In genomic region chr12:45725631-45726593, GRCh38 we compare ENCODE assay signal across 8 cellular contexts. TPM values are rescaled to one million over a fixed set of nuclear protein-coding genes. Genes with fewer than 3 reads are reported as not detected.
DNase-seq lines count a peak whose midpoint lies in the region; ATAC-seq and TF ChIP-seq lines count a peak whose summit lies in the region.

No MANE protein-coding gene starts in this region.

- TF ChIP-seq CTCF in AG09319 (IDR thresholded peaks at IDR 0.05; ENCODE audit: low read depth, low read length) (peak; percentile 73), GM12801 (IDR thresholded peaks at IDR 0.05; ENCODE audit: extremely low read depth, insufficient read length) (peak; percentile 74), esophagus muscularis mucosa (IDR thresholded peaks at IDR 0.05) (peak; percentile 62 to 79 (median 63)), nephron (IDR thresholded peaks at IDR 0.05; ENCODE audit: unreplicated experiment in 3 of 3) (peak; percentile 62 to 73 (median 69))

- H3K27ac ChIP-seq in esophagus muscularis mucosa (replicated peaks in 1 of 4) = peak overlapping the region; percentile 98 to 100 (median 99)

- H3K27me3 Mint-ChIP-seq in nephron (ENCODE audit: low read depth) = no peaks in the 10 kb centered on the region

- peak overlapping the region; percentile 99 to 100 (median 99) for H3K4me3 Mint-ChIP-seq in nephron

- TF ChIP-seq POLR2A in esophagus muscularis mucosa (IDR thresholded peaks at IDR 0.05; ENCODE audit: low read depth) = no peak

- peak overlapping the region; percentile 95 to 97 (median 97) for H3K27ac Mint-ChIP-seq in nephron

- 4% methylated on average over 12 of the region's 12 CpGs for WGBS in esophagus muscularis mucosa

- H3K4me1 ChIP-seq in esophagus muscularis mucosa = peaks cover 15 to 49% (median 43%) of the 10 kb centered on the region in 4 donors

- H3K9me3 Mint-ChIP-seq in nephron = no peaks in the 10 kb centered on the region

- H3K4me3 ChIP-seq in esophagus muscularis mucosa = peak overlapping the region; percentile 83 to 88 (median 87)

- no peaks in the 10 kb centered on the region for H3K36me3 ChIP-seq in esophagus muscularis mucosa

- DNase-seq in AG09319 (ENCODE audit: extremely low read depth, low read depth) (no peak), NCI-H146 (lab: John Stamatoyannopoulos, UW) (peak; percentile 28), UCSD-AML1 (lab: John Stamatoyannopoulos, UW; ENCODE audit: unreplicated experiment) (peak; percentile 14), esophagus muscularis mucosa (ENCODE audit: extremely low spot score) (no peak)

- peaks cover 28% of the 10 kb centered on the region for H3K4me1 Mint-ChIP-seq in nephron

- no peaks in the 10 kb centered on the region for H3K27me3 ChIP-seq in esophagus muscularis mucosa

- ATAC-seq in HG03521 (IDR thresholded peaks at IDR 0.05; ENCODE audit: unreplicated experiment) = no peak
- no peak for ATAC-seq in HG02884 (IDR thresholded peaks at IDR 0.05; ENCODE audit: unreplicated experiment)

- H3K36me3 Mint-ChIP-seq in nephron (ENCODE audit: low read depth) = peaks cover 5% of the 10 kb centered on the region

- intact Hi-C loops in esophagus muscularis mucosa (cut with DNase I) = loop anchor here (10.0 kb wide), 1 partner anchor 511 kb away; the partner anchor contains the start of gene ANO6

- no peaks in the 10 kb centered on the region for H3K9me3 ChIP-seq in esophagus muscularis mucosa

- no peak for TF ChIP-seq EP300 in esophagus muscularis mucosa (IDR thresholded peaks at IDR 0.05)

RNA-seq across cellular contexts. Expression of gene ARID2, which starts 3.6 kb away (rescaled TPM):
- 10 to 100 TPM; 24.0 to 45.3 (median 33.0) TPM for total RNA-seq in esophagus muscularis mucosa

Comparison
In these comparisons a context has a peak if more than half of its experiments do, and no peak if none do; other contexts are left out.
1. DNase-seq: peak in NCI-H146 (single experiment) and UCSD-AML1 (single experiment); none in AG09319 (single experiment) and esophagus muscularis mucosa (single experiment).
2. Peak in every context shown above with its lines, with median percentiles within 50 percentile points of each other: CTCF ChIP-seq.